Comparison of ENCODE assay signal across 1 cellular context in genomic region chr19:4123615-4124568, GRCh38.
TF ChIP-seq lines count a peak whose summit lies in the region.

MAP2K2 (minus strand) TSS chr19:4124122; CDS start chr19:4123875, 247 bp downstream.

TF ChIP-seq in K562, 482 proteins besides CTCF, POLR2A, EP300 and RAD21 (continued from another document and continues in another):
- TF ChIP-seq ZNF318 (IDR thresholded peaks at IDR 0.05; ENCODE audit: borderline replicate concordance in 1 of 2, low read depth in 1 of 2) (no peak), ZNF699 (CRISPR knock-in tag; IDR thresholded peaks at IDR 0.05; ENCODE audit: insufficient replicate concordance) (no peak), NR2C2 (CRISPR knock-in tag; IDR thresholded peaks at IDR 0.05) (0 out of 2 replicates have a peak, but pooled peaks have one; percentile 35), NR2C2 (tag; IDR thresholded peaks at IDR 0.05) (peak; percentile 59; the same call in 1 of the 2 replicates), ZNF184 (CRISPR knock-in tag; IDR thresholded peaks at IDR 0.05) (no peak), IRF1 (CRISPR knock-in tag; IDR thresholded peaks at IDR 0.05; ENCODE audit: borderline replicate concordance) (no peak), RHOXF2B (CRISPR knock-in tag; conservative IDR thresholded peaks at IDR 0.05) (no peak), MXD1 (CRISPR knock-in tag; IDR thresholded peaks at IDR 0.05; ENCODE audit: borderline replicate concordance, poor library complexity, severe bottlenecking) (peak; percentile 11), CC2D1A (IDR thresholded peaks at IDR 0.05) (no peak), PURB (CRISPR knock-in tag; IDR thresholded peaks at IDR 0.05; ENCODE audit: low read depth) (no peak), GTF2F1 (IDR thresholded peaks at IDR 0.05; ENCODE audit: low read depth, low read length) (0 out of 2 replicates have a peak, but pooled peaks have one; percentile 47), ZNF282 (CRISPR knock-in tag; IDR thresholded peaks at IDR 0.05) (no peak), DPF2 (IDR thresholded peaks at IDR 0.05) (no peak; the same call in 1 of the 2 replicates), KAT7 (CRISPR knock-in tag; IDR thresholded peaks at IDR 0.05; ENCODE audit: borderline replicate concordance) (peak; percentile 80; the same call in 1 of the 2 replicates), ZBTB33 (CRISPR knock-in tag; IDR thresholded peaks at IDR 0.05) (peak; percentile 47; the same call in 1 of the 2 replicates), PCBP1 (IDR thresholded peaks at IDR 0.05; ENCODE audit: low read depth, low read length, poor library complexity, severe bottlenecking) (peak; percentile 83), ATF1 (CRISPR knock-in tag; IDR thresholded peaks at IDR 0.05) (no peak), ATF1 (tag; IDR thresholded peaks at IDR 0.05) (peak; percentile 40), CTCFL (IDR thresholded peaks at IDR 0.05; ENCODE audit: borderline replicate concordance, insufficient read depth, low read depth, low read length, poor library complexity, severe bottlenecking) (peak; percentile 66), HCFC1 (IDR thresholded peaks at IDR 0.05; ENCODE audit: low read depth, low read length) (peak; percentile 32; the same call in 1 of the 2 replicates), FOXA3 (CRISPR knock-in tag; conservative IDR thresholded peaks at IDR 0.05 in 1 of 2, IDR thresholded peaks at IDR 0.05 in 1 of 2) (0 out of 4 replicates have a peak, but pooled peaks of 1 of the 2 experiments have one; percentile 20), TAF15 (IDR thresholded peaks at IDR 0.05; ENCODE audit: low read depth, low read length) (no peak), XRCC5 (IDR thresholded peaks at IDR 0.05; ENCODE audit: low read depth, low read length) (peak; percentile 60; the same call in 1 of the 2 replicates), XRCC3 (IDR thresholded peaks at IDR 0.05) (no peak), CBX8 (IDR thresholded peaks at IDR 0.05; ENCODE audit: borderline replicate concordance, extremely low read depth, low read depth, low read length, poor library complexity, severe bottlenecking) (no peak), SP1 (CRISPR knock-in tag; IDR thresholded peaks at IDR 0.05) (peak; percentile 68; the same call in 1 of the 2 replicates)
- TF ChIP-seq, protein P1, sequence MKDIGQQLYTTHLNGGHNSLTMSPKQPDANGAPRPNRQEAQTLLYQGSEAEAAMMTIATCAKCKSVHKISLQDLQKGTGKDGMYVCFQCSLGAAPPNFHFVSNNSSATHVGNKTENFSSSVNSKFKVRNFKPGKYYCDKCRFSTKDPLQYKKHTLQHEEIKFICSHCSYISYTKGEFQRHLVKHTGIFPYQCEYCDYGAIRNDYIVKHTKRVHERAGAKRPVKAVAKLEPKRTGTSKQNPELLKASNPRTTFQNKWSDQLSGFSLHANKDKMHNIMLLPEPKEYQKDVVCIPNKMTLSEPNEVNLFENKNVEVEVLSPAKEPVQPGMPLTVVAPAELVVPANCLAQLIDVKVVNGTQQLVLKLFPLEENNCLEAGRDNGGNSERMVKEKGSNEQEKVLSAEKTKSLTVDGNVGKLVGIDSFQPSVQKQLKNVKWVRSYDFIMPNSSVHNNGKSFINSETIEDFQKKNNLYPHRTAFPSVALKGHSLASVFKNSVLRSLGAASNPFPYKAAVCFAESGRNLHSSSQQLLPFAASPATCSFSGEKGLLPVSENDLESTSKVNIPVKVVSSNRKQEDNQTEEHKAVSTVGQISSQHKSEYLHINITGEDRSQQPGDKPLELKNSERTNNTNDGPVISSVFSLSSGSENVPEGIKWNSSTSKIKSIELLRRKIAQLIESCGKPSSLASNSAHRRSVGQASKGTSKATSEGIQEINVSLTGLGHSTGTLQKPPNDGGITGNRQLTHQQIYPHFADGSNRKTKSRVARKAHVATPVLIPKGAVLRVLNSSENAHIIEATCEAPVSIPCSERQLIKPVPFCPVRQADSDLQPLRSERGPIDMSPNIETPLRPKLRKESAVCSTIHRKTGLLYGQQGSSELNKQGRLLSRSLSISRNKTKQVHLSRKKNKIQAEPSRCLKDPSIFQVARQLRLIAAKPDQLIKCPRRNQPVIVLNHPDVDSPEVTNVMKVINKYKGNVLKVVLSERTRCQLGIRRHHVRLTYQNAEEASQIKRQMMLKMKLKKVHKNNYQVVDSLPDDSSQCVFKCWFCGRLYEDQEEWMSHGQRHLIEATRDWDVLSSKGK (CRISPR knock-in tag; IDR thresholded peaks at IDR 0.05) = no peak
- TF ChIP-seq, protein P2, sequence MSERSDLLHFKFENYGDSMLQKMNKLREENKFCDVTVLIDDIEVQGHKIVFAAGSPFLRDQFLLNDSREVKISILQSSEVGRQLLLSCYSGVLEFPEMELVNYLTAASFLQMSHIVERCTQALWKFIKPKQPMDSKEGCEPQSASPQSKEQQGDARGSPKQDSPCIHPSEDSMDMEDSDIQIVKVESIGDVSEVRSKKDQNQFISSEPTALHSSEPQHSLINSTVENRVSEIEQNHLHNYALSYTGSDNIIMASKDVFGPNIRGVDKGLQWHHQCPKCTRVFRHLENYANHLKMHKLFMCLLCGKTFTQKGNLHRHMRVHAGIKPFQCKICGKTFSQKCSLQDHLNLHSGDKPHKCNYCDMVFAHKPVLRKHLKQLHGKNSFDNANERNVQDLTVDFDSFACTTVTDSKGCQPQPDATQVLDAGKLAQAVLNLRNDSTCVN (CRISPR knock-in tag; IDR thresholded peaks at IDR 0.05) = no peak
